In genomic region chr11:119194811-119195210, GRCh38 we compare ENCODE assay signal across 18 cellular contexts. TPM values are rescaled to one million over a fixed set of nuclear protein-coding genes. Genes with fewer than 3 reads are reported as not detected.
A peak's percentile ranks its signal among the peaks of the same experiment; 100 is the strongest.
DNase-seq lines count a peak whose midpoint lies in the region; ATAC-seq, FAIRE-seq and TF ChIP-seq lines count a peak whose summit lies in the region.
"Had no signal": no experiment of that assay in that cellular context is flagged by ENCODE, and none has a peak within 500 bp of the region (broad histone marks: within the 10 kb centered on the region; RNA-seq: fewer than 3 reads in every experiment).

No MANE protein-coding gene starts in this region.

- peaks cover 4% of the 10 kb centered on the region for H3K4me1 Mint-ChIP-seq in activated CD4-positive, alpha-beta T cell treated with anti-CD3 and anti-CD28 coated beads, Interleukin-2, amount 10 ng/mL, durations not matched to agents 7 days and 5 days
- peaks cover 9% of the 10 kb centered on the region for H3K4me1 Mint-ChIP-seq in stimulated activated memory B cell treated with anti-CD40 and anti-IgM and Interleukin-4, amounts not matched to agents 10 μg/mL and 1 μg/mL and 100 μg/mL, for 72 hours
- H3K4me1 Mint-ChIP-seq in endodermal cell, result peaks cover 8% of the 10 kb centered on the region

- H3K4me1 ChIP-seq in HepG2 (ENCODE audit: insufficient read depth, low read length) (peaks cover 48% of the 10 kb centered on the region), right lobe of liver (no peaks in the 10 kb centered on the region), lower lobe of right lung (peaks cover 16% of the 10 kb centered on the region), endodermal cell (ENCODE audit: control insufficient read depth, insufficient read depth, low read length) (no peaks in the 10 kb centered on the region)

- peak overlapping the region; percentile 55; the same call in 1 of the 2 replicates for H3K4me2 ChIP-seq in HepG2 (ENCODE audit: low read depth, low read length)

- H3K9me3 ChIP-seq in HepG2 (ENCODE audit: low read length) (no peaks in the 10 kb centered on the region), right lobe of liver (no peaks in the 10 kb centered on the region), lower lobe of right lung (no peaks in the 10 kb centered on the region), endodermal cell (ENCODE audit: control insufficient read depth, low read length) (no peaks in the 10 kb centered on the region)

- no peak overlapping the region for H3K27ac ChIP-seq in HepG2 (ENCODE audit: extremely low read length, insufficient read depth, low read length)
- H3K27ac ChIP-seq in right lobe of liver, result no peak overlapping the region
- no peak overlapping the region for H3K27ac ChIP-seq in lower lobe of right lung
- H3K27ac ChIP-seq in endodermal cell (ENCODE audit: low read depth, low read length), result no peak overlapping the region
- H3K27ac ChIP-seq: 22Rv1 had no signal

- H3K27me3 ChIP-seq in HepG2 (ENCODE audit: control insufficient read depth in 1 of 2, insufficient read depth in 2 of 2, low read length in 2 of 2), result peaks cover 3 to 8% of the 10 kb centered on the region in 2 experiments; a peak in 3 of 5 replicates
- H3K27me3 ChIP-seq in right lobe of liver, result no peaks in the 10 kb centered on the region
- H3K27me3 ChIP-seq in lower lobe of right lung (ENCODE audit: low read depth), result no peaks in the 10 kb centered on the region
- H3K27me3 ChIP-seq in endodermal cell (ENCODE audit: control insufficient read depth, insufficient read depth, low read length, poor library complexity, severe bottlenecking), result no peaks in the 10 kb centered on the region

- in situ Hi-C loops in HepG2 (cut with HindIII; ENCODE audit: extremely low pct_ligation_motif_present, low pct_unique_long_range_greater_than_20kb), result loop anchor here (10.0 kb wide), 1 partner anchor 280 kb away; no protein-coding TSS in a partner anchor

- no peaks in the 10 kb centered on the region for H3K79me2 ChIP-seq in HepG2 (ENCODE audit: insufficient read depth, low read length)

- ATAC-seq in HepG2 (no peak), right lobe of liver (no peak), lower lobe of right lung (no peak), GM21737 (IDR thresholded peaks at IDR 0.05; ENCODE audit: unreplicated experiment) (no peak)
- ATAC-seq in stimulated activated memory B cell treated with anti-CD40 and anti-IgM and Interleukin-4, amounts not matched to agents 10 μg/mL and 1 μg/mL and 100 μg/mL, for 72 hours, result no peak
- ATAC-seq: CD8-positive, alpha-beta T cell had no signal

- no peak for TF ChIP-seq EP300 in HepG2 (IDR thresholded peaks at IDR 0.05; ENCODE audit: low read depth in 2 of 2, low read length in 2 of 2)
- no peak for TF ChIP-seq EP300 in HepG2 (CRISPR knock-in tag; IDR thresholded peaks at IDR 0.05; ENCODE audit: borderline replicate concordance)

- WGBS in HepG2 (ENCODE audit: low lambda C conversion rate), result 31% methylated on average over 5 of the region's 5 CpGs
- 65% methylated on average over 3 of the region's 5 CpGs for WGBS in right lobe of liver (ENCODE audit: insufficient coverage, low coverage, low lambda C conversion rate, missing lambda C conversion rate)
- WGBS in endodermal cell (ENCODE audit: insufficient coverage in 1 of 2, insufficient read length in 1 of 2), 2 experiments, result 87 to 100% methylated on average over 2 to 5 of the region's 5 CpGs

- no peaks in the 10 kb centered on the region for H3K36me3 Mint-ChIP-seq in activated CD4-positive, alpha-beta T cell treated with anti-CD3 and anti-CD28 coated beads, Interleukin-2, amount 10 ng/mL, durations not matched to agents 7 days and 5 days (ENCODE audit: low read depth)
- H3K36me3 Mint-ChIP-seq in stimulated activated memory B cell treated with anti-CD40 and anti-IgM and Interleukin-4, amounts not matched to agents 10 μg/mL and 1 μg/mL and 100 μg/mL, for 72 hours, result no peaks in the 10 kb centered on the region
- no peaks in the 10 kb centered on the region for H3K36me3 Mint-ChIP-seq in endodermal cell (ENCODE audit: low read depth)
- H3K36me3 Mint-ChIP-seq: CD8-positive, alpha-beta T cell had no signal

- intact Hi-C loops in HepG2 (cut with micrococcal nuclease; ENCODE audit: unreplicated experiment) (loop anchor here (5.0 kb wide), 1 partner anchor 88 kb away; the partner anchor contains the start of gene C2CD2L), right lobe of liver (cut with DNase I) (no loop called here), lower lobe of right lung (cut with DNase I) (no loop called here)

- no peak for FAIRE-seq in HepG2 (lab: Jason Lieb, UNC)
- FAIRE-seq: GM12892, H54 had no signal

- peak overlapping the region; percentile 60 for H3K27ac Mint-ChIP-seq in activated CD4-positive, alpha-beta T cell treated with anti-CD3 and anti-CD28 coated beads, Interleukin-2, amount 10 ng/mL, durations not matched to agents 7 days and 5 days
- no peak overlapping the region for H3K27ac Mint-ChIP-seq in stimulated activated memory B cell treated with anti-CD40 and anti-IgM and Interleukin-4, amounts not matched to agents 10 μg/mL and 1 μg/mL and 100 μg/mL, for 72 hours
- no peak overlapping the region for H3K27ac Mint-ChIP-seq in endodermal cell
- H3K27ac Mint-ChIP-seq: CD8-positive, alpha-beta T cell had no signal

- H3K27me3 Mint-ChIP-seq in activated CD4-positive, alpha-beta T cell treated with anti-CD3 and anti-CD28 coated beads, Interleukin-2, amount 10 ng/mL, durations not matched to agents 7 days and 5 days, result no peaks in the 10 kb centered on the region
- no peaks in the 10 kb centered on the region for H3K27me3 Mint-ChIP-seq in stimulated activated memory B cell treated with anti-CD40 and anti-IgM and Interleukin-4, amounts not matched to agents 10 μg/mL and 1 μg/mL and 100 μg/mL, for 72 hours
- H3K27me3 Mint-ChIP-seq in endodermal cell (ENCODE audit: insufficient read depth), result no peaks in the 10 kb centered on the region

- no peak for DNase-seq in activated CD4-positive, alpha-beta T cell treated with anti-CD3 and anti-CD28 coated beads, Interleukin-2, amount 10 ng/mL, durations not matched to agents 7 days and 5 days
- DNase-seq in activated CD4-positive, alpha-beta T cell treated with anti-CD3 and anti-CD28 coated beads, Interleukin-2, amount 50 U/mL, for 4 hours, result no peak
- no peak for DNase-seq in HepG2 (ENCODE audit: low spot score)
- no peak for DNase-seq in right lobe of liver
- DNase-seq in lower lobe of right lung, result peak; percentile 29
- no peak for DNase-seq in endodermal cell
- DNase-seq: CD8-positive, alpha-beta T cell; COR-L47; DND-41; GDM1 had no signal

- H3K36me3 ChIP-seq in HepG2 (replicated peaks in 1 of 2; ENCODE audit: control insufficient read depth in 1 of 2, insufficient read depth in 2 of 2, low read length in 2 of 2) (no peaks in the 10 kb centered on the region), right lobe of liver (no peaks in the 10 kb centered on the region), lower lobe of right lung (no peaks in the 10 kb centered on the region), endodermal cell (ENCODE audit: control insufficient read depth, insufficient read depth, low read length) (no peaks in the 10 kb centered on the region)

- no peak for TF ChIP-seq RAD21 in HepG2 (CRISPR knock-in tag; IDR thresholded peaks at IDR 0.05)

- BruUV-seq in HepG2 (replicated peaks; lab: Mats Ljungman, UMichigan), result no TSS peak

- H2AFZ ChIP-seq in HepG2 (ENCODE audit: low read length), result no peak overlapping the region

- CTCF ChIA-PET in activated CD4-positive, alpha-beta T cell treated with anti-CD3 and anti-CD28 coated beads, Interleukin-2, amount 10 ng/mL, durations not matched to agents 7 days and 5 days (lab: Charles Lee), result interaction anchor here (0.9 to 2.6 kb wide), 5 partner anchors 11 to 129 kb away, joined by 4 to 9 read pairs (median 5); partner anchors contain the start of genes CBL and NLRX1
- CTCF ChIA-PET in HepG2 (lab: Yijun Ruan, JAX; ENCODE audit: low intra/inter-chr PET ratio, low total read pairs), result no interaction called here

- no peak overlapping the region for H3K4me3 ChIP-seq in HepG2 (replicated peaks in 1 of 3; ENCODE audit: insufficient read depth in 1 of 3, low read depth in 2 of 3, low read length in 3 of 3)
- no peak overlapping the region for H3K4me3 ChIP-seq in right lobe of liver
- no peak overlapping the region for H3K4me3 ChIP-seq in lower lobe of right lung
- H3K4me3 ChIP-seq in endodermal cell (ENCODE audit: low read length), result no peak overlapping the region

- H3K9ac ChIP-seq in HepG2 (ENCODE audit: insufficient read depth, low read depth, low read length), result no peak overlapping the region
- no peak overlapping the region for H3K9ac ChIP-seq in endodermal cell (ENCODE audit: extremely low read depth, low read length, poor library complexity, severe bottlenecking)

- H3K4me3 Mint-ChIP-seq in activated CD4-positive, alpha-beta T cell treated with anti-CD3 and anti-CD28 coated beads, Interleukin-2, amount 10 ng/mL, durations not matched to agents 7 days and 5 days, result no peak overlapping the region
- H3K4me3 Mint-ChIP-seq in stimulated activated memory B cell treated with anti-CD40 and anti-IgM and Interleukin-4, amounts not matched to agents 10 μg/mL and 1 μg/mL and 100 μg/mL, for 72 hours, result no peak overlapping the region
- no peak overlapping the region for H3K4me3 Mint-ChIP-seq in endodermal cell
- H3K4me3 Mint-ChIP-seq: CD14-positive monocyte; CD8-positive, alpha-beta T cell had no signal

- TF ChIP-seq CTCF in HepG2 (CRISPR knock-in tag; IDR thresholded peaks at IDR 0.05) (no peak), right lobe of liver (IDR thresholded peaks at IDR 0.05) (no peak), lower lobe of right lung (IDR thresholded peaks at IDR 0.05) (no peak), endodermal cell (conservative IDR thresholded peaks at IDR 0.05) (no peak)

- no peaks in the 10 kb centered on the region for H3K9me3 Mint-ChIP-seq in activated CD4-positive, alpha-beta T cell treated with anti-CD3 and anti-CD28 coated beads, Interleukin-2, amount 10 ng/mL, durations not matched to agents 7 days and 5 days
- no peaks in the 10 kb centered on the region for H3K9me3 Mint-ChIP-seq in stimulated activated memory B cell treated with anti-CD40 and anti-IgM and Interleukin-4, amounts not matched to agents 10 μg/mL and 1 μg/mL and 100 μg/mL, for 72 hours
- H3K9me3 Mint-ChIP-seq in endodermal cell, result no peaks in the 10 kb centered on the region
- H3K9me3 Mint-ChIP-seq: CD8-positive, alpha-beta T cell had no signal

- TF ChIP-seq POLR2A in HepG2 (IDR thresholded peaks at IDR 0.05; ENCODE audit: insufficient read depth in 1 of 2, low read depth in 2 of 2, low read length in 2 of 2), result no peak
- TF ChIP-seq POLR2A in right lobe of liver (IDR thresholded peaks at IDR 0.05), result no peak

- no peaks in the 10 kb centered on the region for H4K20me1 ChIP-seq in HepG2 (ENCODE audit: insufficient read depth, low read length)

- POLR2A ChIA-PET in activated CD4-positive, alpha-beta T cell treated with anti-CD3 and anti-CD28 coated beads, Interleukin-2, amount 10 ng/mL, durations not matched to agents 7 days and 5 days (lab: Charles Lee), result interaction anchor here (0.5 kb wide), 1 partner anchor 441 kb away, joined by 3 read pairs; no protein-coding TSS in a partner anchor
- POLR2A ChIA-PET in HepG2 (lab: Yijun Ruan, JAX), result interaction anchor here (0.6 kb wide), 1 partner anchor 110 kb away, joined by 3 read pairs; the partner anchor contains the start of gene HMBS

RNA-seq across cellular contexts. Expression of gene NHERF4, which starts 9.5 kb away (rescaled TPM):
- total RNA-seq in activated CD4-positive, alpha-beta T cell treated with anti-CD3 and anti-CD28 coated beads, Interleukin-2, amount 10 ng/mL, durations not matched to agents 7 days and 5 days, result under 1 TPM; 0.57 to 0.58 TPM
- 0.24 TPM in 1 of 2 replicates, not detected in the other for total RNA-seq in HepG2 (2016; rRNA removed; fragmentation: Illumina TruSeq; extraction: Trizol)
- not detected in 2 replicates for total RNA-seq in HepG2 (2016; cell fraction: cytosol; rRNA removed; fragmentation: Illumina TruSeq; extraction: Trizol; ENCODE audit: low read depth)
- total RNA-seq in HepG2 (2016; cell fraction: insoluble cytoplasmic fraction; rRNA removed; fragmentation: Illumina TruSeq; extraction: Trizol), result 0.11 TPM in 1 of 2 replicates, not detected in the other
- total RNA-seq in HepG2 (2016; cell fraction: membrane; rRNA removed; fragmentation: Illumina TruSeq; extraction: Trizol), result not detected in 2 replicates
- total RNA-seq in HepG2 (2016; cell fraction: nucleus; rRNA removed; fragmentation: Illumina TruSeq; extraction: Trizol), result 0.16 TPM in 1 of 2 replicates, not detected in the other
- 0.12 and 0.38 TPM in 2 replicates for polyA plus RNA-seq in HepG2 (2011; rRNA removed)
- not detected in 2 replicates for polyA plus RNA-seq in HepG2 (2011; cell fraction: cytosol; rRNA removed)
- polyA plus RNA-seq in HepG2 (2011; cell fraction: nucleus; rRNA removed), result 0.42 and 1.1 TPM in 2 replicates
- polyA plus RNA-seq in HepG2 (2012), result 0.19 TPM in 1 of 2 replicates, not detected in the other
- polyA plus RNA-seq in HepG2 (2016; cell fraction: cytosol; fragmentation: Illumina TruSeq; extraction: Trizol; ENCODE audit: low read depth), result not detected in 2 replicates
- not detected in 2 replicates for polyA plus RNA-seq in HepG2 (2016; cell fraction: insoluble cytoplasmic fraction; fragmentation: Illumina TruSeq; extraction: Trizol; ENCODE audit: low read depth)
- polyA plus RNA-seq in HepG2 (2016; cell fraction: membrane; fragmentation: Illumina TruSeq; extraction: Trizol; ENCODE audit: low read depth), result not detected in 2 replicates
- 1.5 and 1.7 TPM in 2 replicates for polyA plus RNA-seq in HepG2 (2016; cell fraction: nucleus; fragmentation: Illumina TruSeq; extraction: Trizol; ENCODE audit: insufficient read depth, low read depth)
- 0.33 and 0.54 TPM in 2 replicates for polyA minus RNA-seq in HepG2 (2011; rRNA and poly(A)+ RNA removed; ENCODE audit: low replicate concordance)
- not detected in 2 replicates for polyA minus RNA-seq in HepG2 (2011; cell fraction: cytosol; rRNA and poly(A)+ RNA removed)
- polyA minus RNA-seq in HepG2 (2011; cell fraction: nucleus; rRNA and poly(A)+ RNA removed), result 0.62 and 0.77 TPM in 2 replicates
- total RNA-seq in right lobe of liver, result under 1 TPM in 1 of 6 experiments, not detected in 5; 0.32 TPM
- not detected for total RNA-seq in lower lobe of right lung
- under 1 TPM; 0.11 to 0.97 TPM for total RNA-seq in endodermal cell
- polyA plus RNA-seq in endodermal cell (2013, experiment 1 of 2), result not detected
- 0.17 TPM for polyA plus RNA-seq in endodermal cell (2013, experiment 2 of 2)
- total RNA-seq: A673 had no signal
- polyA plus RNA-seq: BJ had no signal

RNA-seq across cellular contexts. Expression of gene CBL, which starts 11.3 kb away (rescaled TPM):
- 10 to 100 TPM; 45.1 to 53.9 TPM for total RNA-seq in activated CD4-positive, alpha-beta T cell treated with anti-CD3 and anti-CD28 coated beads, Interleukin-2, amount 10 ng/mL, durations not matched to agents 7 days and 5 days
- 7.4 and 11.0 TPM in 2 replicates for total RNA-seq in HepG2 (2016; rRNA removed; fragmentation: Illumina TruSeq; extraction: Trizol)
- total RNA-seq in HepG2 (2016; cell fraction: cytosol; rRNA removed; fragmentation: Illumina TruSeq; extraction: Trizol; ENCODE audit: low read depth), result 1.9 TPM in 2 replicates
- total RNA-seq in HepG2 (2016; cell fraction: insoluble cytoplasmic fraction; rRNA removed; fragmentation: Illumina TruSeq; extraction: Trizol), result 7.0 and 10.4 TPM in 2 replicates
- total RNA-seq in HepG2 (2016; cell fraction: membrane; rRNA removed; fragmentation: Illumina TruSeq; extraction: Trizol), result 3.6 and 3.8 TPM in 2 replicates
- 7.7 and 8.2 TPM in 2 replicates for total RNA-seq in HepG2 (2016; cell fraction: nucleus; rRNA removed; fragmentation: Illumina TruSeq; extraction: Trizol)
- 5.5 and 6.6 TPM in 2 replicates for polyA plus RNA-seq in HepG2 (2011; rRNA removed)
- polyA plus RNA-seq in HepG2 (2011; cell fraction: cytosol; rRNA removed), result 3.7 and 5.6 TPM in 2 replicates
- 5.9 and 7.4 TPM in 2 replicates for polyA plus RNA-seq in HepG2 (2011; cell fraction: nucleus; rRNA removed)
- 4.8 and 5.0 TPM in 2 replicates for polyA plus RNA-seq in HepG2 (2012)
- polyA plus RNA-seq in HepG2 (2016; cell fraction: cytosol; fragmentation: Illumina TruSeq; extraction: Trizol; ENCODE audit: low read depth), result 0.28 and 0.44 TPM in 2 replicates
- 7.1 and 7.8 TPM in 2 replicates for polyA plus RNA-seq in HepG2 (2016; cell fraction: insoluble cytoplasmic fraction; fragmentation: Illumina TruSeq; extraction: Trizol; ENCODE audit: low read depth)
- 0.90 and 0.94 TPM in 2 replicates for polyA plus RNA-seq in HepG2 (2016; cell fraction: membrane; fragmentation: Illumina TruSeq; extraction: Trizol; ENCODE audit: low read depth)
- 7.5 and 8.7 TPM in 2 replicates for polyA plus RNA-seq in HepG2 (2016; cell fraction: nucleus; fragmentation: Illumina TruSeq; extraction: Trizol; ENCODE audit: insufficient read depth, low read depth)
- polyA minus RNA-seq in HepG2 (2011; rRNA and poly(A)+ RNA removed; ENCODE audit: low replicate concordance), result 8.8 and 10.6 TPM in 2 replicates
- polyA minus RNA-seq in HepG2 (2011; cell fraction: cytosol; rRNA and poly(A)+ RNA removed), result 7.7 and 9.4 TPM in 2 replicates
- 8.6 and 11.1 TPM in 2 replicates for polyA minus RNA-seq in HepG2 (2011; cell fraction: nucleus; rRNA and poly(A)+ RNA removed)
- total RNA-seq in right lobe of liver, result 1 to 10 TPM; 3.1 to 7.1 (median 4.6) TPM
- total RNA-seq in lower lobe of right lung, result 39.0 TPM
- total RNA-seq in endodermal cell, result 10 to 100 TPM; 40.3 to 52.7 TPM
- 25.1 TPM for polyA plus RNA-seq in endodermal cell (2013, experiment 1 of 2)
- 24.6 TPM for polyA plus RNA-seq in endodermal cell (2013, experiment 2 of 2)

RNA-seq across cellular contexts. Expression of gene NLRX1, which starts 26.3 kb away (rescaled TPM):
- total RNA-seq in activated CD4-positive, alpha-beta T cell treated with anti-CD3 and anti-CD28 coated beads, Interleukin-2, amount 10 ng/mL, durations not matched to agents 7 days and 5 days, result 10 to 100 TPM; 24.2 to 28.5 TPM
- 6.8 and 11.0 TPM in 2 replicates for total RNA-seq in HepG2 (2016; rRNA removed; fragmentation: Illumina TruSeq; extraction: Trizol)
- 1.4 and 3.1 TPM in 2 replicates for total RNA-seq in HepG2 (2016; cell fraction: cytosol; rRNA removed; fragmentation: Illumina TruSeq; extraction: Trizol; ENCODE audit: low read depth)
- 5.5 and 10.0 TPM in 2 replicates for total RNA-seq in HepG2 (2016; cell fraction: insoluble cytoplasmic fraction; rRNA removed; fragmentation: Illumina TruSeq; extraction: Trizol)
- 5.9 and 7.2 TPM in 2 replicates for total RNA-seq in HepG2 (2016; cell fraction: membrane; rRNA removed; fragmentation: Illumina TruSeq; extraction: Trizol)
- 7.8 and 11.2 TPM in 2 replicates for total RNA-seq in HepG2 (2016; cell fraction: nucleus; rRNA removed; fragmentation: Illumina TruSeq; extraction: Trizol)
- polyA plus RNA-seq in HepG2 (2011; rRNA removed), result 8.7 and 11.6 TPM in 2 replicates
- polyA plus RNA-seq in HepG2 (2011; cell fraction: cytosol; rRNA removed), result 8.3 and 12.6 TPM in 2 replicates
- 22.0 and 23.5 TPM in 2 replicates for polyA plus RNA-seq in HepG2 (2011; cell fraction: nucleus; rRNA removed)
- polyA plus RNA-seq in HepG2 (2012), result 6.1 and 6.9 TPM in 2 replicates
- polyA plus RNA-seq in HepG2 (2016; cell fraction: cytosol; fragmentation: Illumina TruSeq; extraction: Trizol; ENCODE audit: low read depth), result 1.3 and 1.4 TPM in 2 replicates
- 6.2 and 9.2 TPM in 2 replicates for polyA plus RNA-seq in HepG2 (2016; cell fraction: insoluble cytoplasmic fraction; fragmentation: Illumina TruSeq; extraction: Trizol; ENCODE audit: low read depth)
- 4.5 and 4.6 TPM in 2 replicates for polyA plus RNA-seq in HepG2 (2016; cell fraction: membrane; fragmentation: Illumina TruSeq; extraction: Trizol; ENCODE audit: low read depth)
- polyA plus RNA-seq in HepG2 (2016; cell fraction: nucleus; fragmentation: Illumina TruSeq; extraction: Trizol; ENCODE audit: insufficient read depth, low read depth), result 16.4 and 17.6 TPM in 2 replicates
- 17.5 and 38.5 TPM in 2 replicates for polyA minus RNA-seq in HepG2 (2011; rRNA and poly(A)+ RNA removed; ENCODE audit: low replicate concordance)
- polyA minus RNA-seq in HepG2 (2011; cell fraction: cytosol; rRNA and poly(A)+ RNA removed), result 9.4 and 12.5 TPM in 2 replicates
- polyA minus RNA-seq in HepG2 (2011; cell fraction: nucleus; rRNA and poly(A)+ RNA removed), result 8.4 and 9.0 TPM in 2 replicates
- total RNA-seq in right lobe of liver, result 10 to 100 TPM in 4 of 6 experiments, 1 to 10 TPM in 2; 8.1 to 13.2 (median 10.9) TPM
- total RNA-seq in lower lobe of right lung, result 16.5 TPM
- total RNA-seq in endodermal cell, result 10 to 100 TPM; 21.8 to 29.6 TPM
- polyA plus RNA-seq in endodermal cell (2013, experiment 1 of 2), result 11.7 TPM
- polyA plus RNA-seq in endodermal cell (2013, experiment 2 of 2), result 9.7 TPM

RNA-seq across cellular contexts. Expression of gene ABCG4, which starts 46.0 kb away (rescaled TPM):
- total RNA-seq in activated CD4-positive, alpha-beta T cell treated with anti-CD3 and anti-CD28 coated beads, Interleukin-2, amount 10 ng/mL, durations not matched to agents 7 days and 5 days, result under 1 TPM in 1 of 2 experiments, not detected in 1; 0.15 TPM
- total RNA-seq in HepG2 (2016; rRNA removed; fragmentation: Illumina TruSeq; extraction: Trizol), result not detected in 2 replicates
- total RNA-seq in HepG2 (2016; cell fraction: cytosol; rRNA removed; fragmentation: Illumina TruSeq; extraction: Trizol; ENCODE audit: low read depth), result not detected in 2 replicates
- total RNA-seq in HepG2 (2016; cell fraction: insoluble cytoplasmic fraction; rRNA removed; fragmentation: Illumina TruSeq; extraction: Trizol), result not detected in 2 replicates
- total RNA-seq in HepG2 (2016; cell fraction: membrane; rRNA removed; fragmentation: Illumina TruSeq; extraction: Trizol), result not detected in 2 replicates
- total RNA-seq in HepG2 (2016; cell fraction: nucleus; rRNA removed; fragmentation: Illumina TruSeq; extraction: Trizol), result not detected in 2 replicates
- not detected in 2 replicates for polyA plus RNA-seq in HepG2 (2011; rRNA removed)
- polyA plus RNA-seq in HepG2 (2011; cell fraction: cytosol; rRNA removed), result not detected in 2 replicates
- polyA plus RNA-seq in HepG2 (2011; cell fraction: nucleus; rRNA removed), result 0.05 TPM in 1 of 2 replicates, not detected in the other
- polyA plus RNA-seq in HepG2 (2012), result not detected in 2 replicates
- polyA plus RNA-seq in HepG2 (2016; cell fraction: cytosol; fragmentation: Illumina TruSeq; extraction: Trizol; ENCODE audit: low read depth), result not detected in 2 replicates
- not detected in 2 replicates for polyA plus RNA-seq in HepG2 (2016; cell fraction: insoluble cytoplasmic fraction; fragmentation: Illumina TruSeq; extraction: Trizol; ENCODE audit: low read depth)
- polyA plus RNA-seq in HepG2 (2016; cell fraction: membrane; fragmentation: Illumina TruSeq; extraction: Trizol; ENCODE audit: low read depth), result not detected in 2 replicates
- polyA plus RNA-seq in HepG2 (2016; cell fraction: nucleus; fragmentation: Illumina TruSeq; extraction: Trizol; ENCODE audit: insufficient read depth, low read depth), result not detected in 2 replicates
- polyA minus RNA-seq in HepG2 (2011; rRNA and poly(A)+ RNA removed; ENCODE audit: low replicate concordance), result 0.52 TPM in 1 of 2 replicates, not detected in the other
- not detected in 2 replicates for polyA minus RNA-seq in HepG2 (2011; cell fraction: cytosol; rRNA and poly(A)+ RNA removed)
- polyA minus RNA-seq in HepG2 (2011; cell fraction: nucleus; rRNA and poly(A)+ RNA removed), result not detected in 2 replicates
- under 1 TPM in 4 of 6 experiments, not detected in 2; 0.04 to 0.22 (median 0.09) TPM for total RNA-seq in right lobe of liver
- total RNA-seq in lower lobe of right lung, result 0.15 TPM
- 1 to 10 TPM; 1.5 to 1.8 TPM for total RNA-seq in endodermal cell
- 1.0 TPM for polyA plus RNA-seq in endodermal cell (2013, experiment 1 of 2)
- 0.83 TPM for polyA plus RNA-seq in endodermal cell (2013, experiment 2 of 2)
- total RNA-seq: A673; CD8-positive, alpha-beta T cell had no signal
- polyA plus RNA-seq: CD14-positive monocyte had no signal
